Comparison of ENCODE assay signal across 8 cellular contexts in genomic region chr16:2778692-2778958, GRCh38. TPM values are rescaled to one million over a fixed set of nuclear protein-coding genes. Genes with fewer than 3 reads are reported as not detected.
A peak's percentile ranks its signal among the peaks of the same experiment; 100 is the strongest.
DNase-seq lines count a peak whose midpoint lies in the region; ATAC-seq and TF ChIP-seq lines count a peak whose summit lies in the region.
"Had no signal": no experiment of that assay in that cellular context is flagged by ENCODE, and none has a peak within 500 bp of the region (broad histone marks: within the 10 kb centered on the region; RNA-seq: fewer than 3 reads in every experiment).

No MANE protein-coding gene starts in this region.

- ATAC-seq in activated CD4-positive, alpha-beta T cell treated with anti-CD3 and anti-CD28 coated beads for 36 hours: no peak

- POLR2A ChIA-PET in activated CD4-positive, alpha-beta T cell treated with anti-CD3 and anti-CD28 coated beads for 36 hours (lab: Charles Lee): interaction anchor here (1.1 to 6.3 kb wide), 2 partner anchors 26 to 104 kb away, joined by 4 to 26 read pairs; partner anchors contain the start of genes FLYWCH2 and SRRM2

- H4K20me1 ChIP-seq in MM.1S (ENCODE audit: insufficient read depth, low read length): no peaks in the 10 kb centered on the region

- intact Hi-C loops in activated CD4-positive, alpha-beta T cell treated with anti-CD3 and anti-CD28 coated beads for 36 hours (cut with DNase I, micrococcal nuclease): loop anchor here (5.0 kb wide), 2 partner anchors 89 to 244 kb away; partner anchors contain the start of genes HCFC1R1 (in 1 of the 2), THOC6 (in 1 of the 2) and TNFRSF12A (in 1 of the 2)

- peak overlapping the region; percentile 96 for H3K27ac Mint-ChIP-seq in activated CD4-positive, alpha-beta T cell treated with anti-CD3 and anti-CD28 coated beads for 36 hours
- peak overlapping the region; percentile 99 for H3K27ac Mint-ChIP-seq in endodermal cell

- H3K9me3 Mint-ChIP-seq in activated CD4-positive, alpha-beta T cell treated with anti-CD3 and anti-CD28 coated beads for 36 hours (ENCODE audit: low read depth): no peaks in the 10 kb centered on the region
- no peaks in the 10 kb centered on the region for H3K9me3 Mint-ChIP-seq in endodermal cell

- H3K4me3 ChIP-seq in endodermal cell (ENCODE audit: low read length) (peak overlapping the region; percentile 87), stomach smooth muscle (ENCODE audit: low read length in 2 of 2) (peak overlapping the region; percentile 72 to 96), MM.1S (ENCODE audit: low read length) (no peak overlapping the region)

- H3F3A ChIP-seq in MM.1S (ENCODE audit: insufficient read depth, low read length): no peaks in the 10 kb centered on the region

- peaks cover 17% of the 10 kb centered on the region for H3K36me3 ChIP-seq in endodermal cell (ENCODE audit: control insufficient read depth, insufficient read depth, low read length)
- H3K36me3 ChIP-seq in stomach smooth muscle (ENCODE audit: control insufficient read depth in 2 of 2, insufficient read depth in 2 of 2, low read length in 2 of 2): peaks cover 3 to 7% of the 10 kb centered on the region in 2 donors
- H3K36me3 ChIP-seq in MM.1S (replicated peaks; ENCODE audit: insufficient read depth, low read length): no peaks in the 10 kb centered on the region

- H3K36me3 Mint-ChIP-seq in activated CD4-positive, alpha-beta T cell treated with anti-CD3 and anti-CD28 coated beads for 36 hours (ENCODE audit: low read depth): peaks cover 3% of the 10 kb centered on the region
- peaks cover 17% of the 10 kb centered on the region for H3K36me3 Mint-ChIP-seq in endodermal cell (ENCODE audit: low read depth)

- 91 to 96% methylated on average over 11 to 12 of the region's 12 CpGs for WGBS in endodermal cell (ENCODE audit: insufficient coverage in 1 of 2, insufficient read length in 1 of 2), 2 experiments

- no peak for TF ChIP-seq CTCF in endodermal cell (conservative IDR thresholded peaks at IDR 0.05)
- TF ChIP-seq CTCF in MM.1S (IDR thresholded peaks at IDR 0.05; ENCODE audit: low read length): no peak

- no peaks in the 10 kb centered on the region for H3K9me2 ChIP-seq in MM.1S (replicated peaks; ENCODE audit: insufficient read depth, low read length)

- H3K9ac ChIP-seq in endodermal cell (ENCODE audit: extremely low read depth, low read length, poor library complexity, severe bottlenecking) (peak overlapping the region; percentile 100), stomach smooth muscle (ENCODE audit: low read length in 2 of 2) (no peak overlapping the region), MM.1S (ENCODE audit: low read length) (no peak overlapping the region)

- H3K4me1 Mint-ChIP-seq in activated CD4-positive, alpha-beta T cell treated with anti-CD3 and anti-CD28 coated beads for 36 hours: peaks cover 24% of the 10 kb centered on the region
- peaks cover 17% of the 10 kb centered on the region for H3K4me1 Mint-ChIP-seq in endodermal cell

- peak overlapping the region; percentile 95 for H3K4me3 Mint-ChIP-seq in activated CD4-positive, alpha-beta T cell treated with anti-CD3 and anti-CD28 coated beads for 36 hours
- H3K4me3 Mint-ChIP-seq in endodermal cell: peak overlapping the region; percentile 95

- H3K4me2 ChIP-seq in MM.1S (ENCODE audit: low read depth, low read length): no peak overlapping the region

- H3K4me1 ChIP-seq in endodermal cell (ENCODE audit: control insufficient read depth, insufficient read depth, low read length) (peaks cover 3% of the 10 kb centered on the region), stomach smooth muscle (ENCODE audit: control insufficient read depth, insufficient read depth, low read length) (peaks cover 25% of the 10 kb centered on the region), MM.1S (ENCODE audit: low read length) (peaks cover 14% of the 10 kb centered on the region; the same call in 1 of the 2 replicates)

- DNase-seq in activated CD4-positive, alpha-beta T cell treated with anti-CD3 and anti-CD28 coated beads for 36 hours: no peak
- DNase-seq in activated CD4-positive, alpha-beta T cell treated with anti-CD3 and anti-CD28 coated beads, Interleukin-2, amount 50 U/mL, for 4 hours: no peak
- no peak for DNase-seq in endodermal cell
- no peak for DNase-seq in SIG-M5 treated with dmso at 0.1 percent for 504 hours (lab: John Stamatoyannopoulos, UW; ENCODE audit: unreplicated experiment)
- DNase-seq in MM.1S: no peak

- H3K9me3 ChIP-seq in endodermal cell (ENCODE audit: control insufficient read depth, low read length) (no peaks in the 10 kb centered on the region), stomach smooth muscle (ENCODE audit: control insufficient read depth in 2 of 2, low read length in 2 of 2) (no peaks in the 10 kb centered on the region), MM.1S (replicated peaks; ENCODE audit: insufficient read depth, low read length) (no peaks in the 10 kb centered on the region)

- peaks cover 37% of the 10 kb centered on the region for H3K79me2 ChIP-seq in MM.1S (ENCODE audit: low read length)

- H3K27me3 ChIP-seq in endodermal cell (ENCODE audit: control insufficient read depth, insufficient read depth, low read length, poor library complexity, severe bottlenecking): no peaks in the 10 kb centered on the region
- H3K27me3 ChIP-seq in stomach smooth muscle (ENCODE audit: control insufficient read depth in 1 of 2, insufficient read depth in 2 of 2, low read length in 2 of 2): no peaks in the 10 kb centered on the region
- H3K27me3 ChIP-seq in MM.1S (replicated peaks; ENCODE audit: insufficient read depth, low read length): peaks cover 2% of the 10 kb centered on the region; the same call in 1 of the 2 replicates

- H3K27ac ChIP-seq in endodermal cell (ENCODE audit: low read depth, low read length) (no peak overlapping the region), stomach smooth muscle (ENCODE audit: low read length) (peak overlapping the region; percentile 99), MM.1S (ENCODE audit: low read length) (no peak overlapping the region)

- H3K27me3 Mint-ChIP-seq in activated CD4-positive, alpha-beta T cell treated with anti-CD3 and anti-CD28 coated beads for 36 hours: no peaks in the 10 kb centered on the region
- H3K27me3 Mint-ChIP-seq in endodermal cell (ENCODE audit: insufficient read depth): peaks cover 2% of the 10 kb centered on the region

- H2AFZ ChIP-seq in MM.1S (ENCODE audit: low read length): no peak overlapping the region

- CTCF ChIA-PET in activated CD4-positive, alpha-beta T cell treated with anti-CD3 and anti-CD28 coated beads for 36 hours (lab: Charles Lee): interaction anchor here (0.7 to 1.2 kb wide), 3 partner anchors 22 to 67 kb away, joined by 3 to 4 read pairs (median 3); no protein-coding TSS in a partner anchor

RNA-seq across cellular contexts. Expression of gene ELOB, which starts 1.5 kb away (rescaled TPM):
- 100 to 1,000 TPM; 268 to 269 TPM for total RNA-seq in activated CD4-positive, alpha-beta T cell treated with anti-CD3 and anti-CD28 coated beads for 36 hours
- 100 to 1,000 TPM; 264 to 272 TPM for total RNA-seq in endodermal cell
- 227 TPM for polyA plus RNA-seq in endodermal cell (2013, experiment 1 of 2)
- 216 TPM for polyA plus RNA-seq in endodermal cell (2013, experiment 2 of 2)

RNA-seq across cellular contexts. Expression of gene PRSS33, which starts 8.7 kb away (rescaled TPM):
- total RNA-seq in activated CD4-positive, alpha-beta T cell treated with anti-CD3 and anti-CD28 coated beads for 36 hours: not detected
- under 1 TPM in 1 of 2 donors, not detected in 1; 0.35 TPM for total RNA-seq in endodermal cell
- polyA plus RNA-seq in endodermal cell (2013, experiment 1 of 2): 0.36 TPM
- polyA plus RNA-seq in endodermal cell (2013, experiment 2 of 2): 0.41 TPM
- total RNA-seq: fibroblast of lung, RPMI7951 had no signal
- polyA plus RNA-seq: fibroblast of lung had no signal

RNA-seq across cellular contexts. Expression of gene PRSS41, which starts 19.6 kb away (rescaled TPM):
- not detected for total RNA-seq in activated CD4-positive, alpha-beta T cell treated with anti-CD3 and anti-CD28 coated beads for 36 hours
- not detected for total RNA-seq in endodermal cell
- polyA plus RNA-seq in endodermal cell (2013, experiment 1 of 2): not detected
- polyA plus RNA-seq in endodermal cell (2013, experiment 2 of 2): not detected
- total RNA-seq: fibroblast of lung, RPMI7951 had no signal
- polyA plus RNA-seq: fibroblast of lung had no signal

RNA-seq across cellular contexts. Expression of gene SRRM2, which starts 26.2 kb away (rescaled TPM):
- 100 to 1,000 TPM; 517 to 598 TPM for total RNA-seq in activated CD4-positive, alpha-beta T cell treated with anti-CD3 and anti-CD28 coated beads for 36 hours
- total RNA-seq in endodermal cell: 100 to 1,000 TPM; 843 to 876 TPM
- 625 TPM for polyA plus RNA-seq in endodermal cell (2013, experiment 1 of 2)
- polyA plus RNA-seq in endodermal cell (2013, experiment 2 of 2): 517 TPM

RNA-seq across cellular contexts. Expression of gene PRSS21, which starts 38.4 kb away (rescaled TPM):
- under 1 TPM; 0.69 to 0.71 TPM for total RNA-seq in activated CD4-positive, alpha-beta T cell treated with anti-CD3 and anti-CD28 coated beads for 36 hours
- not detected for total RNA-seq in endodermal cell
- not detected for polyA plus RNA-seq in endodermal cell (2013, experiment 1 of 2)
- not detected for polyA plus RNA-seq in endodermal cell (2013, experiment 2 of 2)
- total RNA-seq: RPMI7951 had no signal
